1 cellular context compared by ENCODE assay signal in the genomic region with DNA sequence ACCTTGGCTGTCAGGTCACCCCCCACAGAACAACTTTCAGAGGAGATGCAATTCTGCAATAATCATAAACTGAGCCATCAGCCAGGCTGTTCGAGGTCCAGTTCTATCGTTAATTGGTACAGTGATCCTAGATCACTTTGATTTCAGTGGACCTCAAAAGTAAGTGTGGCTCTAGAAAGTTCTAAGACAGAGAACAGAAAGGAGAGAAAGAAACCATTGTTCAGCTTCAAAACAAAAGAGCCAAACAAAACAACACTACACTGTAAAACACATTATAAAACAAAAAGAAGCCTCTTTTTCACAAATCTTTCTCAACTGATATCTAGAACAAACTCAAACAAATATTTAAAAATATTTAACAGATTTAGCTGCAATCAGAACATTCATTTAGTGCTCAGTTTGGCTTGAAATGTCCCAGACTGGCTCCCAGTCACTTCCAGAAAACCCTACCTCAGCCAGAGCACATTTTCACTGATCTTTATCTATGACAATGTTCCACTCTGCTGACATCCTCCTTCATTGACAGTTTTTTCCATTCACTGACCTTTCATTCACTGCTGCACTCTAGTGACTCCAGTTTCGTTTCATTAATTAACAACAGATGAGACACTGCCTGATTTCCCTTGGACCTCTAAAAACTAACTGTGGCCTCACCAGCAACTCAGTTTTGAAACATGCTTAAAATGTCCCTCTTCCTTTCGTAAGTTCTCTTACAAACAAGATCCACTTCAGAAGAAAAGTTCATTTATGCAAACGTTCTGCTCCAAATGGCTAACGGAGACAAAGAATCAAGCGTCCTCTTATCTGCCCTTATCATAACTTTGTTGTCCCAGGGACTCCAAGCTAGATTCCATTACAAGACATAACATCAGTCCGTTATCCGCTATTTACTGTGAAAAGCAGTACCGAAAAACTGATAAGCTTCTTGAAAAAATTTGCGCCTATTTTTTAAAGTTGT.
TF ChIP-seq lines count a peak whose summit lies in the region.

No MANE protein-coding gene starts in this region.

TF ChIP-seq in GM12878, 131 proteins besides CTCF, POLR2A, EP300 and RAD21 (continued from another document):
- TF ChIP-seq ELK1 (IDR thresholded peaks at IDR 0.05; ENCODE audit: low read depth, low read length) (no peak), FOXK2 (IDR thresholded peaks at IDR 0.05) (no peak), SP1 (IDR thresholded peaks at IDR 0.05; ENCODE audit: low read depth, low read length) (peak; percentile 50), ATF7 (IDR thresholded peaks at IDR 0.05; ENCODE audit: low read depth) (peak; percentile 92)
TF ChIP-seq in GM12878: peak in this region for 53.
